1 cellular context compared by ENCODE assay signal in the genomic region with DNA sequence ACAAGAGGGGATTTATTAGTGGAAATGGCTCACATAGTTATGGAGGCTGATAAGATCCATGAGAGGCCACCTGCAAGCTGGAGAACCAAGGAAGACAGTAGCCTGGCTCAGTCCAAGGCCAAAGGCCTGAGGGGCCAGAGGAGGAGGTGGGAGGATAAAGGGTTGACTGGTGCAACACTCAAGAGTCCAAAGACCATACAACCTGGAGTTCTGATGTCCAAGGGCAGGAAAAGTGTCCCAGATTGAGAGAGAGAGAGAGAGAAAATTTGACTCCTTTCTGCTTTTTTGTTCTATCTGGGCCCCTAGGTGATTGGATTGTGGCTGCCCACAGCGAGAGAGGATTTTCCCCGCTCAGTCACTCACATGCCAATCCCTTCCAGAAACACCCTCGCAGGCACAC.
TF ChIP-seq lines count a peak whose summit lies in the region.

No MANE protein-coding gene starts in this region.

TF ChIP-seq in GM12878, 131 proteins besides CTCF, POLR2A, EP300 and RAD21:
- peak; percentile 31; the same call in 1 of the 2 replicates for TF ChIP-seq POLR2AphosphoS2 (IDR thresholded peaks at IDR 0.05; ENCODE audit: low read depth, low read length)
- TF ChIP-seq, protein P1, sequence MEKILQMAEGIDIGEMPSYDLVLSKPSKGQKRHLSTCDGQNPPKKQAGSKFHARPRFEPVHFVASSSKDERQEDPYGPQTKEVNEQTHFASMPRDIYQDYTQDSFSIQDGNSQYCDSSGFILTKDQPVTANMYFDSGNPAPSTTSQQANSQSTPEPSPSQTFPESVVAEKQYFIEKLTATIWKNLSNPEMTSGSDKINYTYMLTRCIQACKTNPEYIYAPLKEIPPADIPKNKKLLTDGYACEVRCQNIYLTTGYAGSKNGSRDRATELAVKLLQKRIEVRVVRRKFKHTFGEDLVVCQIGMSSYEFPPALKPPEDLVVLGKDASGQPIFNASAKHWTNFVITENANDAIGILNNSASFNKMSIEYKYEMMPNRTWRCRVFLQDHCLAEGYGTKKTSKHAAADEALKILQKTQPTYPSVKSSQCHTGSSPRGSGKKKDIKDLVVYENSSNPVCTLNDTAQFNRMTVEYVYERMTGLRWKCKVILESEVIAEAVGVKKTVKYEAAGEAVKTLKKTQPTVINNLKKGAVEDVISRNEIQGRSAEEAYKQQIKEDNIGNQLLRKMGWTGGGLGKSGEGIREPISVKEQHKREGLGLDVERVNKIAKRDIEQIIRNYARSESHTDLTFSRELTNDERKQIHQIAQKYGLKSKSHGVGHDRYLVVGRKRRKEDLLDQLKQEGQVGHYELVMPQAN (conservative IDR thresholded peaks at IDR 0.05), result no peak
TF ChIP-seq in GM12878: peak in this region for 1.
